In genomic region chr7:105907129-105907846, GRCh38 we compare ENCODE assay signal across 2 cellular contexts.
TF ChIP-seq lines count a peak whose summit lies in the region.

No MANE protein-coding gene starts in this region.

TF ChIP-seq in HepG2, 621 proteins besides CTCF, POLR2A, EP300 and RAD21:
- TF ChIP-seq LBX2 (CRISPR knock-in tag; IDR thresholded peaks at IDR 0.05; ENCODE audit: borderline replicate concordance): no peak
- no peak for TF ChIP-seq MBD4 (IDR thresholded peaks at IDR 0.05; ENCODE audit: borderline replicate concordance, low read length)
- no peak for TF ChIP-seq MED8 (CRISPR knock-in tag; IDR thresholded peaks at IDR 0.05; ENCODE audit: insufficient replicate concordance)
- peak; percentile 54; the same call in 1 of the 2 replicates for TF ChIP-seq ZMYM3 (CRISPR knock-in tag; IDR thresholded peaks at IDR 0.05)
- TF ChIP-seq, protein P1, sequence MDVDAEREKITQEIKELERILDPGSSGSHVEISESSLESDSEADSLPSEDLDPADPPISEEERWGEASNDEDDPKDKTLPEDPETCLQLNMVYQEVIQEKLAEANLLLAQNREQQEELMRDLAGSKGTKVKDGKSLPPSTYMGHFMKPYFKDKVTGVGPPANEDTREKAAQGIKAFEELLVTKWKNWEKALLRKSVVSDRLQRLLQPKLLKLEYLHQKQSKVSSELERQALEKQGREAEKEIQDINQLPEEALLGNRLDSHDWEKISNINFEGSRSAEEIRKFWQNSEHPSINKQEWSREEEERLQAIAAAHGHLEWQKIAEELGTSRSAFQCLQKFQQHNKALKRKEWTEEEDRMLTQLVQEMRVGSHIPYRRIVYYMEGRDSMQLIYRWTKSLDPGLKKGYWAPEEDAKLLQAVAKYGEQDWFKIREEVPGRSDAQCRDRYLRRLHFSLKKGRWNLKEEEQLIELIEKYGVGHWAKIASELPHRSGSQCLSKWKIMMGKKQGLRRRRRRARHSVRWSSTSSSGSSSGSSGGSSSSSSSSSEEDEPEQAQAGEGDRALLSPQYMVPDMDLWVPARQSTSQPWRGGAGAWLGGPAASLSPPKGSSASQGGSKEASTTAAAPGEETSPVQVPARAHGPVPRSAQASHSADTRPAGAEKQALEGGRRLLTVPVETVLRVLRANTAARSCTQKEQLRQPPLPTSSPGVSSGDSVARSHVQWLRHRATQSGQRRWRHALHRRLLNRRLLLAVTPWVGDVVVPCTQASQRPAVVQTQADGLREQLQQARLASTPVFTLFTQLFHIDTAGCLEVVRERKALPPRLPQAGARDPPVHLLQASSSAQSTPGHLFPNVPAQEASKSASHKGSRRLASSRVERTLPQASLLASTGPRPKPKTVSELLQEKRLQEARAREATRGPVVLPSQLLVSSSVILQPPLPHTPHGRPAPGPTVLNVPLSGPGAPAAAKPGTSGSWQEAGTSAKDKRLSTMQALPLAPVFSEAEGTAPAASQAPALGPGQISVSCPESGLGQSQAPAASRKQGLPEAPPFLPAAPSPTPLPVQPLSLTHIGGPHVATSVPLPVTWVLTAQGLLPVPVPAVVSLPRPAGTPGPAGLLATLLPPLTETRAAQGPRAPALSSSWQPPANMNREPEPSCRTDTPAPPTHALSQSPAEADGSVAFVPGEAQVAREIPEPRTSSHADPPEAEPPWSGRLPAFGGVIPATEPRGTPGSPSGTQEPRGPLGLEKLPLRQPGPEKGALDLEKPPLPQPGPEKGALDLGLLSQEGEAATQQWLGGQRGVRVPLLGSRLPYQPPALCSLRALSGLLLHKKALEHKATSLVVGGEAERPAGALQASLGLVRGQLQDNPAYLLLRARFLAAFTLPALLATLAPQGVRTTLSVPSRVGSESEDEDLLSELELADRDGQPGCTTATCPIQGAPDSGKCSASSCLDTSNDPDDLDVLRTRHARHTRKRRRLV (CRISPR knock-in tag; IDR thresholded peaks at IDR 0.05): no peak
- no peak for TF ChIP-seq NONO (IDR thresholded peaks at IDR 0.05)
- TF ChIP-seq NONO (CRISPR knock-in tag; conservative IDR thresholded peaks at IDR 0.05): no peak
- peak; percentile 92 for TF ChIP-seq ZNF629 (CRISPR knock-in tag; conservative IDR thresholded peaks at IDR 0.05)
- no peak for TF ChIP-seq NFYC (CRISPR knock-in tag; IDR thresholded peaks at IDR 0.05)

TF ChIP-seq in K562, 482 proteins besides CTCF, POLR2A, EP300 and RAD21:
- TF ChIP-seq PREB (CRISPR knock-in tag; IDR thresholded peaks at IDR 0.05) (0 out of 2 replicates have a peak, but pooled peaks have one; percentile 77), ADNP (tag; IDR thresholded peaks at IDR 0.05) (peak; percentile 76; the same call in 1 of the 2 replicates), BCOR (IDR thresholded peaks at IDR 0.05) (peak; percentile 79), ZNF77 (CRISPR knock-in tag; IDR thresholded peaks at IDR 0.05) (no peak), RCOR1 (IDR thresholded peaks at IDR 0.05; ENCODE audit: borderline replicate concordance in 1 of 2, low read depth in 2 of 2, low read length in 2 of 2) (peak in 1 of 2 experiments; percentile 39; a peak in 1 of 4 replicates), RBM25 (IDR thresholded peaks at IDR 0.05; ENCODE audit: low read depth, low read length, severe bottlenecking) (peak; percentile 91), CHD4 (IDR thresholded peaks at IDR 0.05; ENCODE audit: insufficient read depth, insufficient replicate concordance, low read depth, low read length, poor library complexity, severe bottlenecking) (peak; percentile 53), KDM1A (IDR thresholded peaks at IDR 0.05) (peak; percentile 47 to 50; a peak in 2 of 4 replicates), FOXK1 (CRISPR knock-in tag; IDR thresholded peaks at IDR 0.05; ENCODE audit: borderline replicate concordance) (no peak), ZZZ3 (IDR thresholded peaks at IDR 0.05) (no peak)
